10 cellular contexts compared by ENCODE assay signal in genomic region chr11:60910281-60910687, GRCh38. TPM values are rescaled to one million over a fixed set of nuclear protein-coding genes. Genes with fewer than 3 reads are reported as not detected.
DNase-seq lines count a peak whose midpoint lies in the region; ATAC-seq and TF ChIP-seq lines count a peak whose summit lies in the region.
"Had no signal": no experiment of that assay in that cellular context is flagged by ENCODE, and none has a peak within 500 bp of the region (broad histone marks: within the 10 kb centered on the region; RNA-seq: fewer than 3 reads in every experiment).

No MANE protein-coding gene starts in this region.

- POLR2A ChIA-PET in PC-9 (lab: Charles Lee; ENCODE audit: unreplicated experiment), result no interaction called here

- H4K20me1 ChIP-seq in PC-9 (ENCODE audit: insufficient read depth), result peaks cover 1% of the 10 kb centered on the region; the same call in 1 of the 2 replicates

- H3K4me3 Mint-ChIP-seq in activated naive CD8-positive, alpha-beta T cell treated with anti-CD3 and anti-CD28 coated beads, Interleukin-2, amount 50 U/mL, for 24 hours, result no peak overlapping the region

- no peak overlapping the region for H3K4me2 ChIP-seq in PC-9

- peaks cover 21% of the 10 kb centered on the region for H3K4me1 ChIP-seq in PC-9 (replicated peaks; ENCODE audit: insufficient read depth)

- intact Hi-C loops in PC-9 (cut with micrococcal nuclease; ENCODE audit: unreplicated experiment), result no loop called here

- peaks cover 5% of the 10 kb centered on the region for H3K9me3 Mint-ChIP-seq in activated naive CD8-positive, alpha-beta T cell treated with anti-CD3 and anti-CD28 coated beads, Interleukin-2, amount 50 U/mL, for 24 hours

- TF ChIP-seq CTCF in GM13977 (IDR thresholded peaks at IDR 0.05; ENCODE audit: extremely low read depth, insufficient read depth, missing control alignments) (no peak), PC-9 (conservative IDR thresholded peaks at IDR 0.05) (no peak)

- H3K4me1 Mint-ChIP-seq in activated naive CD8-positive, alpha-beta T cell treated with anti-CD3 and anti-CD28 coated beads, Interleukin-2, amount 50 U/mL, for 24 hours, result peaks cover 63% of the 10 kb centered on the region

- peaks cover 10% of the 10 kb centered on the region for H3K36me3 Mint-ChIP-seq in activated naive CD8-positive, alpha-beta T cell treated with anti-CD3 and anti-CD28 coated beads, Interleukin-2, amount 50 U/mL, for 24 hours (ENCODE audit: low read depth)

- H3K9me2 ChIP-seq in PC-9 (ENCODE audit: insufficient read depth), result no peaks in the 10 kb centered on the region

- H3K36me3 ChIP-seq in PC-9 (ENCODE audit: low read depth), result no peaks in the 10 kb centered on the region

- DNase-seq in GM13977 (ENCODE audit: low spot score) (peak; percentile 80), activated T-cell treated with anti-CD3 and anti-CD28 coated beads for 4 hours (no peak), PC-9 (no peak), iPS-NIHi7 (ENCODE audit: extremely low spot score) (no peak), DMS114 treated with DMSO at 0.1 percent for 48 hours (lab: John Stamatoyannopoulos, UW; ENCODE audit: unreplicated experiment) (no peak)
- DNase-seq in activated naive CD8-positive, alpha-beta T cell treated with anti-CD3 and anti-CD28 coated beads, Interleukin-2, amount 50 U/mL, for 24 hours, result no peak
- DNase-seq: Calu3 had no signal

- no peak overlapping the region for H3K27ac ChIP-seq in PC-9

- peaks cover 27% of the 10 kb centered on the region; the same call in 1 of the 2 replicates for H3K27me3 ChIP-seq in PC-9 (ENCODE audit: insufficient read depth, low read depth)

- BruUV-seq in PC-9 (replicated peaks; lab: Mats Ljungman, UMichigan), result no TSS peak

- ATAC-seq in GM21367 (IDR thresholded peaks at IDR 0.05; ENCODE audit: unreplicated experiment) (peak; percentile 29), HG03196 (IDR thresholded peaks at IDR 0.05; ENCODE audit: unreplicated experiment) (peak; percentile 33)
- no peak for ATAC-seq in activated naive CD8-positive, alpha-beta T cell treated with anti-CD3 and anti-CD28 coated beads, Interleukin-2, amount 50 U/mL, for 24 hours

- in situ Hi-C loops in GM13977 (cut with MboI; ENCODE audit: low pct_unique_long_range_greater_than_20kb, low sequenced_read_pairs, unreplicated experiment), result no loop called here

- H3F3A ChIP-seq in PC-9 (ENCODE audit: insufficient read depth, low read depth), result peaks cover 18% of the 10 kb centered on the region

- H3K27ac Mint-ChIP-seq in activated naive CD8-positive, alpha-beta T cell treated with anti-CD3 and anti-CD28 coated beads, Interleukin-2, amount 50 U/mL, for 24 hours, result peak overlapping the region; percentile 77

- H3K27me3 Mint-ChIP-seq in activated naive CD8-positive, alpha-beta T cell treated with anti-CD3 and anti-CD28 coated beads, Interleukin-2, amount 50 U/mL, for 24 hours, result no peaks in the 10 kb centered on the region

- no peaks in the 10 kb centered on the region for H3K9me3 ChIP-seq in PC-9 (ENCODE audit: insufficient read depth, low read depth)

- peaks cover 22% of the 10 kb centered on the region for H3K79me2 ChIP-seq in PC-9 (ENCODE audit: low read depth)

- H3K4me3 ChIP-seq in PC-9, result no peak overlapping the region

- CTCF ChIA-PET in PC-9 (lab: Charles Lee), result no interaction called here

- no peak overlapping the region for H2AFZ ChIP-seq in PC-9
- H2AFZ ChIP-seq: parathyroid adenoma had no signal

RNA-seq across cellular contexts. Expression of gene TMEM109, which starts 3.7 kb away (rescaled TPM):
- total RNA-seq in PC-9 (2021), result 104 and 105 TPM in 2 replicates

RNA-seq across cellular contexts. Expression of gene PRPF19, which starts 3.9 kb away (rescaled TPM):
- 135 and 160 TPM in 2 replicates for total RNA-seq in PC-9 (2021)

RNA-seq across cellular contexts. Expression of gene TMEM132A, which starts 14.0 kb away (rescaled TPM):
- 54.4 and 90.3 TPM in 2 replicates for total RNA-seq in PC-9 (2021)

RNA-seq across cellular contexts. Expression of gene SLC15A3, which starts 41.7 kb away (rescaled TPM):
- total RNA-seq in PC-9 (2021), result 2.7 and 5.5 TPM in 2 replicates

RNA-seq across cellular contexts. Expression of gene ZP1, which starts 42.9 kb away (rescaled TPM):
- total RNA-seq in PC-9 (2021), result not detected in 2 replicates
- total RNA-seq: Calu3 had no signal
